Comparison of ENCODE assay signal across 27 cellular contexts in genomic region chr5:133933670-133934295, GRCh38. TPM values are rescaled to one million over a fixed set of nuclear protein-coding genes. Genes with fewer than 3 reads are reported as not detected.
A peak's percentile ranks its signal among the peaks of the same experiment; 100 is the strongest.
DNase-seq lines count a peak whose midpoint lies in the region; ATAC-seq and TF ChIP-seq lines count a peak whose summit lies in the region.
"Had no signal": no experiment of that assay in that cellular context is flagged by ENCODE, and none has a peak within 500 bp of the region (broad histone marks: within the 10 kb centered on the region; RNA-seq: fewer than 3 reads in every experiment).

No MANE protein-coding gene starts in this region.

- WGBS in neuronal stem cell (ENCODE audit: extremely low coverage in 2 of 2, insufficient read length in 2 of 2, insufficient replicate concordance in 1 of 2), 2 donors = no CpG with 5 or more reads among the region's 12 CpGs

- H3K27me3 ChIP-seq in GM06990 (replicated peaks; ENCODE audit: control insufficient read depth, insufficient read depth, low read length) = no peaks in the 10 kb centered on the region
- H3K27me3 ChIP-seq in neuronal stem cell (ENCODE audit: control insufficient read depth in 3 of 3, insufficient read depth in 3 of 3, low read depth in 1 of 3, low read length in 3 of 3) = peaks cover 0 to 23% (median 2%) of the 10 kb centered on the region in 3 experiments
- H3K27me3 ChIP-seq: testis had no signal

- no peak overlapping the region for H4K8ac ChIP-seq in neuronal stem cell (ENCODE audit: low read depth, low read length)

- H3K23ac ChIP-seq in neuronal stem cell (ENCODE audit: low read depth, low read length, poor library complexity) = peak overlapping the region; percentile 44

- H2BK120ac ChIP-seq in neuronal stem cell (ENCODE audit: low read depth, low read length) = no peak overlapping the region

- H3K79me1 ChIP-seq in neuronal stem cell (ENCODE audit: low read depth, low read length) = no peaks in the 10 kb centered on the region

- no peaks in the 10 kb centered on the region for H3K9me3 Mint-ChIP-seq in IgD-negative memory B cell
- no peaks in the 10 kb centered on the region for H3K9me3 Mint-ChIP-seq in activated naive CD8-positive, alpha-beta T cell treated with anti-CD3 and anti-CD28 coated beads for 36 hours
- H3K9me3 Mint-ChIP-seq: CD4-positive, alpha-beta T cell; stimulated activated effector memory CD8-positive, alpha-beta T cell treated with anti-CD3 and anti-CD28 coated beads, Interleukin-12 subunit alpha, Interleukin-12 subunit beta, amount 100 ng/mL, for 72 hours had no signal

- no peaks in the 10 kb centered on the region for H3K36me3 ChIP-seq in GM06990 (ENCODE audit: control insufficient read depth, insufficient read depth, low read length)
- H3K36me3 ChIP-seq in neuronal stem cell (replicated peaks in 1 of 2; ENCODE audit: control insufficient read depth in 2 of 2, insufficient read depth in 2 of 2, low read length in 2 of 2) = no peaks in the 10 kb centered on the region

- H2BK5ac ChIP-seq in neuronal stem cell (ENCODE audit: low read length) = no peak overlapping the region

- H3K9ac ChIP-seq in neuronal stem cell (ENCODE audit: low read depth, low read length, poor library complexity) = peak overlapping the region; percentile 63

- H3K4ac ChIP-seq in neuronal stem cell (ENCODE audit: low read length) = peak overlapping the region; percentile 28

- no peak overlapping the region for H3K27ac ChIP-seq in neuronal stem cell (replicated peaks; ENCODE audit: low read length)
- H3K27ac ChIP-seq: testis had no signal

- no peak overlapping the region for H4K91ac ChIP-seq in neuronal stem cell (ENCODE audit: low read depth, low read length, poor library complexity)

- peaks cover 66 to 74% (median 73%) of the 10 kb centered on the region in 3 donors for H3K4me1 Mint-ChIP-seq in IgD-negative memory B cell
- peaks cover 58% of the 10 kb centered on the region for H3K4me1 Mint-ChIP-seq in activated naive CD8-positive, alpha-beta T cell treated with anti-CD3 and anti-CD28 coated beads for 36 hours

- H3K4me3 Mint-ChIP-seq in IgD-negative memory B cell = peak overlapping the region in 3 of 4 donors; percentile 65 to 94 (median 70)
- H3K4me3 Mint-ChIP-seq in activated naive CD8-positive, alpha-beta T cell treated with anti-CD3 and anti-CD28 coated beads for 36 hours = peak overlapping the region; percentile 18
- H3K4me3 Mint-ChIP-seq: CD4-positive, alpha-beta T cell; nephron progenitor cell; stimulated activated effector memory CD8-positive, alpha-beta T cell treated with anti-CD3 and anti-CD28 coated beads, Interleukin-12 subunit alpha, Interleukin-12 subunit beta, amount 100 ng/mL, for 72 hours had no signal

- DNase-seq in GM06990 (ENCODE audit: extremely low read depth, insufficient read length) = peak; percentile 52
- no peak for DNase-seq in activated naive CD8-positive, alpha-beta T cell treated with anti-CD3 and anti-CD28 coated beads for 36 hours
- DNase-seq in neuronal stem cell (ENCODE audit: low spot score) = no peak
- DNase-seq in NCI-H526 treated with DMSO at 0.1 percent for 48 hours (lab: John Stamatoyannopoulos, UW) = no peak
- DNase-seq in occipital lobe (lab: John Stamatoyannopoulos, UW) = no peak
- DNase-seq: activated CD4-positive, alpha-beta T cell treated with anti-CD3 and anti-CD28 coated beads for 1 hour; activated CD8-positive, alpha-beta memory T cell treated with anti-CD3 and anti-CD28 coated beads for 24 hours; activated naive CD4-positive, alpha-beta T cell; CD4-positive, alpha-beta T cell; DMS 273 treated with DMSO at 0.1 percent for 48 hours; effector CD8-positive, alpha-beta T cell; H7; KBM-7; kidney; midbrain; MM.1S; NCI-H1417 treated with DMSO at 0.1 percent for 48 hours; NCI-H2081; NCI-H446; nephron progenitor cell; stimulated activated CD4-positive, alpha-beta T cell treated with anti-CD3 and anti-CD28 coated beads, Interleukin-12 subunit alpha, Interleukin-12 subunit beta, amount 100 ng/mL, for 4 hours; stimulated activated CD4-positive, alpha-beta T cell treated with anti-CD3 and anti-CD28 coated beads, Interleukin-4, amount 100 ng/mL, for 24 hours; testis had no signal

- peak overlapping the region; percentile 43 for H3K14ac ChIP-seq in neuronal stem cell (ENCODE audit: low read length)

- peak overlapping the region; percentile 87 for H2BK15ac ChIP-seq in neuronal stem cell (ENCODE audit: low read length)

- TF ChIP-seq CTCF in GM06990 (IDR thresholded peaks at IDR 0.05; ENCODE audit: insufficient read depth, low read length, poor library complexity, severe bottlenecking) = no peak

- H2BK12ac ChIP-seq in neuronal stem cell (ENCODE audit: low read length) = peak overlapping the region; percentile 46

- ATAC-seq in GM21360 (IDR thresholded peaks at IDR 0.05; ENCODE audit: unreplicated experiment) = no peak
- ATAC-seq: right cardiac atrium; stimulated activated effector memory CD8-positive, alpha-beta T cell treated with anti-CD3 and anti-CD28 coated beads, Interleukin-12 subunit alpha, Interleukin-12 subunit beta, amount 100 ng/mL, for 72 hours had no signal

- H2AFZ ChIP-seq in neuronal stem cell (ENCODE audit: low read length) = no peak overlapping the region

- peaks cover 0 to under 1% of the 10 kb centered on the region in 2 donors for H3K4me1 ChIP-seq in neuronal stem cell (ENCODE audit: control insufficient read depth in 2 of 2, insufficient read depth in 1 of 2, low read depth in 1 of 2, low read length in 2 of 2)
- H3K4me1 ChIP-seq: testis had no signal

- H3K4me3 ChIP-seq in GM06990 (replicated peaks; ENCODE audit: low read depth, low read length) = no peak overlapping the region
- no peak overlapping the region for H3K4me3 ChIP-seq in neuronal stem cell (ENCODE audit: low read length in 2 of 2)
- H3K4me3 ChIP-seq: testis had no signal

- H3K27ac Mint-ChIP-seq in IgD-negative memory B cell = peak overlapping the region; percentile 76 to 99 (median 97)
- peak overlapping the region; percentile 88 for H3K27ac Mint-ChIP-seq in activated naive CD8-positive, alpha-beta T cell treated with anti-CD3 and anti-CD28 coated beads for 36 hours
- H3K27ac Mint-ChIP-seq: CD4-positive, alpha-beta T cell; nephron progenitor cell; stimulated activated effector memory CD8-positive, alpha-beta T cell treated with anti-CD3 and anti-CD28 coated beads, Interleukin-12 subunit alpha, Interleukin-12 subunit beta, amount 100 ng/mL, for 72 hours had no signal

- H3K36me3 Mint-ChIP-seq in IgD-negative memory B cell = no peaks in the 10 kb centered on the region
- no peaks in the 10 kb centered on the region for H3K36me3 Mint-ChIP-seq in activated naive CD8-positive, alpha-beta T cell treated with anti-CD3 and anti-CD28 coated beads for 36 hours

- no peak overlapping the region for H3K4me2 ChIP-seq in neuronal stem cell (ENCODE audit: insufficient read depth, low read length, poor library complexity, severe bottlenecking)

- H3K27me3 Mint-ChIP-seq in IgD-negative memory B cell = no peaks in the 10 kb centered on the region
- H3K27me3 Mint-ChIP-seq in activated naive CD8-positive, alpha-beta T cell treated with anti-CD3 and anti-CD28 coated beads for 36 hours = peaks cover 6% of the 10 kb centered on the region
- H3K27me3 Mint-ChIP-seq: CD4-positive, alpha-beta T cell had no signal

- peak overlapping the region; percentile 50 for H2AK5ac ChIP-seq in neuronal stem cell (ENCODE audit: low read depth, low read length)

- peaks cover 0 to 2% of the 10 kb centered on the region in 2 donors for H3K9me3 ChIP-seq in neuronal stem cell (replicated peaks in 1 of 2; ENCODE audit: control insufficient read depth in 2 of 2, insufficient read depth in 1 of 2, low read depth in 1 of 2, low read length in 2 of 2)
- H3K9me3 ChIP-seq: testis had no signal

- H3K18ac ChIP-seq in neuronal stem cell (ENCODE audit: low read length) = peak overlapping the region; percentile 70

RNA-seq across cellular contexts. Expression of gene C5orf15, which starts 34.6 kb away (rescaled TPM):
- 25.5 TPM for polyA plus RNA-seq in IgD-negative memory B cell
- total RNA-seq in activated naive CD8-positive, alpha-beta T cell treated with anti-CD3 and anti-CD28 coated beads for 36 hours = 10 to 100 TPM; 33.4 to 33.8 TPM
- polyA plus RNA-seq in neuronal stem cell (2013, experiment 1 of 2) = 69.1 TPM
- 68.8 TPM for polyA plus RNA-seq in neuronal stem cell (2013, experiment 2 of 2)
- total RNA-seq in occipital lobe = 56.3 TPM
